Comparison of ENCODE assay signal across 2 cellular contexts in the genomic region with DNA sequence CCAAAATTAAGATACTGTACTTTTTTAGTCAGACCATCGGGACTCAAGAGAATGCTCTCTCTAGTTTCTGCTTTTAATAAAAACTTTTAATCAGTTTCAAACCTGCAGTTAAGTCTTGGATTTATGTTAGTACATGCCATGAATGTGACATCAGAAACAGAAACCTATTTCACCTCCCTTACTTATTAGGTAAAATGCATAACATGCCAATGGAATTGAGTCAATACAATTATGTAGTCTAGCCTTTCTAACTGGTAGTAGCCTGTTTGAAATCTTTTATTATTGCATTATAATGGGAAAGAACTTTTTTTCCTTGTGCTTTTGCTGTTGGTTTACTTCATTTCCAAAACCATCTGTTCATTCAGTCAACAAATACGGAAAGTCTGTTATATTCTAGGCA.
TF ChIP-seq lines count a peak whose summit lies in the region.

No MANE protein-coding gene starts in this region.

TF ChIP-seq in IMR-90, 13 proteins besides CTCF, POLR2A, EP300 and RAD21:
- TF ChIP-seq, protein P1, sequence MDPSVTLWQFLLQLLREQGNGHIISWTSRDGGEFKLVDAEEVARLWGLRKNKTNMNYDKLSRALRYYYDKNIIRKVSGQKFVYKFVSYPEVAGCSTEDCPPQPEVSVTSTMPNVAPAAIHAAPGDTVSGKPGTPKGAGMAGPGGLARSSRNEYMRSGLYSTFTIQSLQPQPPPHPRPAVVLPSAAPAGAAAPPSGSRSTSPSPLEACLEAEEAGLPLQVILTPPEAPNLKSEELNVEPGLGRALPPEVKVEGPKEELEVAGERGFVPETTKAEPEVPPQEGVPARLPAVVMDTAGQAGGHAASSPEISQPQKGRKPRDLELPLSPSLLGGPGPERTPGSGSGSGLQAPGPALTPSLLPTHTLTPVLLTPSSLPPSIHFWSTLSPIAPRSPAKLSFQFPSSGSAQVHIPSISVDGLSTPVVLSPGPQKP (IDR thresholded peaks at IDR 0.05; ENCODE audit: borderline replicate concordance, low read depth, low read length): no peak

TF ChIP-seq in K562, 482 proteins besides CTCF, POLR2A, EP300 and RAD21:
- TF ChIP-seq FIP1L1 (IDR thresholded peaks at IDR 0.05; ENCODE audit: low read depth, low read length, poor library complexity, severe bottlenecking) (no peak), CBFA2T2 (conservative IDR thresholded peaks at IDR 0.05) (no peak), ZNF124 (CRISPR knock-in tag; IDR thresholded peaks at IDR 0.05) (no peak), KDM4B (IDR thresholded peaks at IDR 0.05; ENCODE audit: borderline replicate concordance in 2 of 2, low read depth in 1 of 2) (no peak), ILF3 (IDR thresholded peaks at IDR 0.05; ENCODE audit: borderline replicate concordance) (no peak), ZNF253 (CRISPR knock-in tag; conservative IDR thresholded peaks at IDR 0.05) (no peak), NEUROD1 (IDR thresholded peaks at IDR 0.05; ENCODE audit: borderline replicate concordance, low read depth, low read length, partially characterized antibody) (no peak), RBM34 (IDR thresholded peaks at IDR 0.05; ENCODE audit: borderline replicate concordance, insufficient read depth, low read length) (no peak), ZFPM2 (CRISPR knock-in tag; IDR thresholded peaks at IDR 0.05) (no peak), ZNF24 (IDR thresholded peaks at IDR 0.05) (no peak), GTF2A2 (tag; IDR thresholded peaks at IDR 0.05) (no peak)
- TF ChIP-seq, protein P2, sequence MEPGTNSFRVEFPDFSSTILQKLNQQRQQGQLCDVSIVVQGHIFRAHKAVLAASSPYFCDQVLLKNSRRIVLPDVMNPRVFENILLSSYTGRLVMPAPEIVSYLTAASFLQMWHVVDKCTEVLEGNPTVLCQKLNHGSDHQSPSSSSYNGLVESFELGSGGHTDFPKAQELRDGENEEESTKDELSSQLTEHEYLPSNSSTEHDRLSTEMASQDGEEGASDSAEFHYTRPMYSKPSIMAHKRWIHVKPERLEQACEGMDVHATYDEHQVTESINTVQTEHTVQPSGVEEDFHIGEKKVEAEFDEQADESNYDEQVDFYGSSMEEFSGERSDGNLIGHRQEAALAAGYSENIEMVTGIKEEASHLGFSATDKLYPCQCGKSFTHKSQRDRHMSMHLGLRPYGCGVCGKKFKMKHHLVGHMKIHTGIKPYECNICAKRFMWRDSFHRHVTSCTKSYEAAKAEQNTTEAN (CRISPR knock-in tag; IDR thresholded peaks at IDR 0.05): no peak
